ENCODE assay signal across 8 cellular contexts in genomic region chr9:63781390-63781789, GRCh38.
DNase-seq lines count a peak whose midpoint lies in the region; ATAC-seq and TF ChIP-seq lines count a peak whose summit lies in the region.
"Not testable (repeated sequence)": the region's sequence is repeated elsewhere in the genome, so short reads cannot be mapped to it uniquely, and the experiment has no call there.

No MANE protein-coding gene starts in this region.

- not testable (repeated sequence) for TF ChIP-seq EP300 in upper lobe of left lung (IDR thresholded peaks at IDR 0.05)

- H3K36me3 ChIP-seq in mammary epithelial cell (ENCODE audit: insufficient read depth, low read length); upper lobe of left lung: not testable (repeated sequence)

- BruUV-seq in mammary epithelial cell (replicated peaks; lab: Mats Ljungman, UMichigan) = not testable (repeated sequence)

- H3K4me2 ChIP-seq in mammary epithelial cell (ENCODE audit: insufficient read depth, low read depth, low read length) = peak overlapping the region; percentile 60

- ATAC-seq in GM19455 (IDR thresholded peaks at IDR 0.05; ENCODE audit: unreplicated experiment) = peak; percentile 100
- ATAC-seq in HG02678 (IDR thresholded peaks at IDR 0.05; ENCODE audit: unreplicated experiment) = peak; percentile 95
- ATAC-seq in HG03432 (IDR thresholded peaks at IDR 0.05; ENCODE audit: unreplicated experiment) = peak; percentile 100
- ATAC-seq in left lobe of liver = peak; percentile 22
- ATAC-seq in upper lobe of left lung (ENCODE audit: low FRiP score in 2 of 2) = peak; percentile 53 to 62

- not testable (repeated sequence) for H3K9ac ChIP-seq in mammary epithelial cell (ENCODE audit: insufficient read depth, low read length)

- not testable (repeated sequence) for H3K27me3 ChIP-seq in mammary epithelial cell (ENCODE audit: insufficient read depth, low read length); upper lobe of left lung

- peak overlapping the region; percentile 52 for H2AFZ ChIP-seq in mammary epithelial cell (ENCODE audit: low read depth, low read length)

- not testable (repeated sequence) for H4K20me1 ChIP-seq in mammary epithelial cell (ENCODE audit: insufficient read depth, low read length)

- H3K79me2 ChIP-seq in mammary epithelial cell (ENCODE audit: insufficient read depth, low read length) = not testable (repeated sequence)

- TF ChIP-seq CTCF in GM12865 (IDR thresholded peaks at IDR 0.05; ENCODE audit: insufficient read depth, low read depth, low read length, missing control alignments); mammary epithelial cell (conservative IDR thresholded peaks at IDR 0.05 in 1 of 2, IDR thresholded peaks at IDR 0.05 in 1 of 2; ENCODE audit: extremely low read depth in 1 of 2, insufficient read depth in 1 of 2, low read depth in 1 of 2, low read length in 2 of 2); upper lobe of left lung (IDR thresholded peaks at IDR 0.05): not testable (repeated sequence)

- intact Hi-C loops in mammary epithelial cell (cut with micrococcal nuclease) = not testable (repeated sequence)

- CTCF ChIA-PET in mammary epithelial cell (lab: Charles Lee; ENCODE audit: low non-redundant PET) = not testable (repeated sequence)

- not testable (repeated sequence) for H3K9me3 ChIP-seq in mammary epithelial cell (replicated peaks; ENCODE audit: insufficient read depth, low read length); upper lobe of left lung

- dilution Hi-C loops in mammary epithelial cell (cut with HindIII; ENCODE audit: low sequenced_read_pairs) = not testable (repeated sequence)

- DNase-seq in GM12865 (ENCODE audit: low read depth) = peak; percentile 31
- DNase-seq in SK-MEL-5 (ENCODE audit: low read depth, low spot score) = peak; percentile 20
- DNase-seq in mammary epithelial cell = peak; percentile 16
- not testable (repeated sequence) for DNase-seq in left lobe of liver (ENCODE audit: low spot score)
- peak in 1 of 2 donors; percentile 73 for DNase-seq in upper lobe of left lung

- not testable (repeated sequence) for H3K27ac ChIP-seq in mammary epithelial cell (ENCODE audit: insufficient read depth, low read depth, low read length); upper lobe of left lung

- WGBS in mammary epithelial cell (ENCODE audit: low coverage, missing lambda C conversion rate) = 36% methylated on average over 5 of the region's 35 CpGs
- WGBS in upper lobe of left lung, 2 donors = 49% methylated on average over 26 of the region's 35 CpGs; no CpG with 5 or more reads in 1 of the 2 donors

- in situ Hi-C loops in SK-MEL-5 (cut with HindIII; ENCODE audit: low pct_unique_long_range_greater_than_20kb, low sequenced_read_pairs); mammary epithelial cell (cut with MboI; ENCODE audit: low sequenced_read_pairs in 2 of 2): not testable (repeated sequence)

- not testable (repeated sequence) for H3K4me1 ChIP-seq in mammary epithelial cell (ENCODE audit: insufficient read depth, low read length); upper lobe of left lung

- H3K4me3 ChIP-seq in GM12865 (ENCODE audit: low read depth, low read length); upper lobe of left lung: not testable (repeated sequence)
- H3K4me3 ChIP-seq in mammary epithelial cell (replicated peaks in 1 of 3; ENCODE audit: insufficient read depth in 1 of 3, low read depth in 2 of 3, low read length in 3 of 3) = peak overlapping the region in 2 of 3 experiments; percentile 16 to 30

- not testable (repeated sequence) for TF ChIP-seq POLR2A in upper lobe of left lung (IDR thresholded peaks at IDR 0.05)

Comparison
In these comparisons a context has a peak if more than half of its experiments do, and no peak if none do; other contexts are left out.
1. ATAC-seq: peak in every context shown above with its lines; median percentile 100 in GM19455; 100 in HG03432; 95 in HG02678; 58 in upper lobe of left lung; 22 in left lobe of liver.